29 cellular contexts compared by ENCODE assay signal in the genomic region with DNA sequence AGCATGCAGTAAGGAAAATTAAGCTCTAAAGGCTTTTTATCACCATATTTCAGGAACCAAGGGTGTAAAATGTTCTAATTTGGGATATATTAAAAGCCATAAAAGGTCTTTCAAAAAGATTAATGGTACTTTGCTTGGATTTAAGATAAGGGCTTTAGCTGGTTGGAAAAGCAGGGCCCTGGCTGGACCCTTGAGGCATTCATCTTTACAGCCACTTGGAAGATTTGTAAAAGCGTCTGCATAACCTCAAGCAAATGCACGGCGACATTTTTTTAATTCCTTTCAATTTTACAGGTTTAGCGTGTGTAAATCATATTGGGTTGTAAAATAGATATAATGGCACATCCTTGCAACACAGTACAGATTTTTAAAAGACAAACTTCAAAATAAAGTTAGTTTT.
"Had no signal": no experiment of that assay in that cellular context is flagged by ENCODE, and none has a peak within 500 bp of the region (broad histone marks: within the 10 kb centered on the region; RNA-seq: fewer than 3 reads in every experiment).

No MANE protein-coding gene starts in this region.

- H3K27me3 ChIP-seq: adrenal gland, body of pancreas, cardiac muscle cell, colonic mucosa, esophagus squamous epithelium had no signal

- ATAC-seq: activated CD4-positive, CD25-positive, alpha-beta regulatory T cell treated with anti-CD3 and anti-CD28 coated beads, Interleukin-2, amount 50 U/mL, for 24 hours; activated CD8-positive, alpha-beta memory T cell treated with anti-CD3 and anti-CD28 coated beads, Interleukin-2, amount 10 ng/mL, durations not matched to agents 7 days and 5 days; activated CD8-positive, alpha-beta T cell treated with anti-CD3 and anti-CD28 coated beads, Interleukin-2, amount 10 ng/mL, durations not matched to agents 7 days and 5 days; activated naive CD8-positive, alpha-beta T cell treated with anti-CD3 and anti-CD28 coated beads, Interleukin-2, amount 50 U/mL, for 24 hours; body of pancreas; T-helper 17 cell had no signal

- H3K36me3 ChIP-seq: colonic mucosa had no signal

- H3K27ac ChIP-seq: adrenal gland, body of pancreas, cardiac muscle cell, colonic mucosa, epithelial cell of prostate, esophagus squamous epithelium, WERI-Rb-1 had no signal

- DNase-seq: activated B cell treated with CpG ODN at 0.5 μM for 24 hours; activated CD4-positive, alpha-beta T cell treated with anti-CD3 and anti-CD28 coated beads for 48 hours; activated CD4-positive, alpha-beta T cell treated with anti-CD3 and anti-CD28 coated beads, Interleukin-2, amount 50 U/mL, for 1 hour; activated CD4-positive, alpha-beta T cell treated with anti-CD3 and anti-CD28 coated beads, Interleukin-2, amount 50 U/mL, for 48 hours; activated CD8-positive, alpha-beta memory T cell treated with anti-CD3 and anti-CD28 coated beads, Interleukin-2, amount 10 ng/mL, durations not matched to agents 7 days and 5 days; activated CD8-positive, alpha-beta memory T cell treated with anti-CD3 and anti-CD28 coated beads, Interleukin-2, amount 50 U/mL, for 4 hours; activated CD8-positive, alpha-beta T cell treated with anti-CD3 and anti-CD28 coated beads, Interleukin-2, amount 10 ng/mL, durations not matched to agents 7 days and 5 days; activated effector memory CD4-positive, alpha-beta T cell treated with anti-CD3 and anti-CD28 coated beads, Interleukin-2, amount 50 U/mL, for 16 hours; activated naive CD4-positive, alpha-beta T cell treated with anti-CD3 and anti-CD28 coated beads for 36 hours; activated naive CD8-positive, alpha-beta T cell treated with anti-CD3 and anti-CD28 coated beads for 36 hours; activated naive CD8-positive, alpha-beta T cell treated with anti-CD3 and anti-CD28 coated beads, Interleukin-2, amount 50 U/mL, for 24 hours; activated T-cell treated with anti-CD3 and anti-CD28 coated beads, Interleukin-2, amount 50 U/mL, for 1 hour; activated T-cell treated with anti-CD3 and anti-CD28 coated beads, Interleukin-2, amount 50 U/mL, for 48 hours; adrenal gland; amygdala; aorta; body of pancreas; central memory CD4-positive, alpha-beta T cell; cerebellar nuclear complex; colonic mucosa; effector CD8-positive, alpha-beta T cell; esophagus squamous epithelium; foreskin fibroblast; T-helper 17 cell; T1000; WERI-Rb-1 had no signal

- H3K4me1 ChIP-seq: adrenal gland, body of pancreas, colonic mucosa, esophagus squamous epithelium had no signal

- H3K4me3 ChIP-seq: adrenal gland, body of pancreas, cardiac muscle cell, colonic mucosa, esophagus squamous epithelium had no signal

- H3K9me3 ChIP-seq: adrenal gland, body of pancreas, colonic mucosa, esophagus squamous epithelium had no signal
